ENCODE assay signal across 1 cellular context in the genomic region with DNA sequence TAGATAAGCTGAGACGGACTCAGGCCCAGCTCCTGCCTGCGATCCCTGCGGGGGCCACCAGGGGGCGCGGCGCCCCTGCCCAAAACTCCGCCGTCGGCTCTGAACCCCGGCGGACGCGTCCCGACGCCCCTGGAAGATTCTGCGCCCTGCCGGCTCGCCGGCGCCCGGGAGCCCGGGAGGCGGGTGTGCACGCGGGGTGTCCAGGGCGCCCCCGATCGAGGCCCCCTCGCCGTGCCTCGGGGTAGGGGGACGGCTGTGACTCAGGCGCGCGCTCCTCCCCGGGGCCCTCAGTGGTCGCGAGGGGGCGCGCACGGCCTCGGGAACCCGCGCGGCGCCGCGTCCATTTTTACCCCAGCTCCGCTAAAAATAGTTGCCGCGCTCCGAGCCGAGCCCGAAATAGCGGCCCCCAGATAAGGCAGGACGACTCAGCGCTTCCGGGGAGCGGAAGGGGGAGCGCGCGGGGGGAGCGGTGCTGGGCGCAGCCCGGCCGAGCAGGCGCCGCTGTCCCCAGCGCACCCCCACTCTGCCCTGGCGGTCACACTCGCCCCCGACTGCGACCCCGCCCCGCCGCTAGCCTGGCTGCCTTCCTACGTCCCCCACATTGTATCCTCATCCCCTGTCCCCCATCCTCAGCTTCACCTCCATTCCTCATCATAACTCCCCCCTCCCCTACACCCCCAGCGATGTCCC.
TF ChIP-seq lines count a peak whose summit lies in the region.

No MANE protein-coding gene starts in this region.

TF ChIP-seq in K562, 482 proteins besides CTCF, POLR2A, EP300 and RAD21 (continues in another document):
- TF ChIP-seq ZFX (CRISPR knock-in tag; IDR thresholded peaks at IDR 0.05) (peak; percentile 82), NCOA1 (IDR thresholded peaks at IDR 0.05; ENCODE audit: low read depth) (peak; percentile 59; the same call in 1 of the 2 replicates), EWSR1 (IDR thresholded peaks at IDR 0.05; ENCODE audit: borderline replicate concordance, low read depth, partially characterized antibody) (no peak), FOXM1 (IDR thresholded peaks at IDR 0.05; ENCODE audit: low read depth) (no peak), FOXM1 (CRISPR knock-in tag; IDR thresholded peaks at IDR 0.05; ENCODE audit: low read depth) (0 out of 2 replicates have a peak, but pooled peaks have one; percentile 58), XRCC4 (IDR thresholded peaks at IDR 0.05; ENCODE audit: extremely low read depth, insufficient read depth, insufficient read length) (no peak), SLC30A9 (CRISPR knock-in tag; IDR thresholded peaks at IDR 0.05) (no peak), C11orf30 (IDR thresholded peaks at IDR 0.05; ENCODE audit: low read depth) (peak; percentile 68), PCBP1 (IDR thresholded peaks at IDR 0.05; ENCODE audit: low read depth, low read length, poor library complexity, severe bottlenecking) (peak; percentile 93), SMAD4 (CRISPR knock-in tag; conservative IDR thresholded peaks at IDR 0.05) (peak; percentile 99), NR2F6 (CRISPR knock-in tag; IDR thresholded peaks at IDR 0.05) (no peak), KLF10 (CRISPR knock-in tag; IDR thresholded peaks at IDR 0.05) (no peak), NFRKB (IDR thresholded peaks at IDR 0.05; ENCODE audit: low read depth) (no peak), GATA2 (CRISPR knock-in tag; IDR thresholded peaks at IDR 0.05) (no peak), TEAD1 (CRISPR knock-in tag; IDR thresholded peaks at IDR 0.05) (peak; percentile 32 to 55; a peak in 3 of 4 replicates), LEF1 (IDR thresholded peaks at IDR 0.05) (no peak), ZNF785 (CRISPR knock-in tag; IDR thresholded peaks at IDR 0.05) (no peak), TAF9B (IDR thresholded peaks at IDR 0.05; ENCODE audit: partially characterized antibody) (no peak), HDAC3 (IDR thresholded peaks at IDR 0.05; ENCODE audit: borderline replicate concordance, partially characterized antibody) (peak; percentile 74), CCAR2 (IDR thresholded peaks at IDR 0.05; ENCODE audit: low read depth, low read length) (no peak), SPI1 (IDR thresholded peaks at IDR 0.05; ENCODE audit: borderline replicate concordance, low read depth, low read length) (no peak), ZC3H8 (IDR thresholded peaks at IDR 0.05) (no peak), CBFA2T2 (conservative IDR thresholded peaks at IDR 0.05) (no peak), MCM2 (IDR thresholded peaks at IDR 0.05; ENCODE audit: low read depth) (no peak), TAF15 (IDR thresholded peaks at IDR 0.05; ENCODE audit: low read depth, low read length) (no peak), GTF2E2 (tag; IDR thresholded peaks at IDR 0.05) (0 out of 2 replicates have a peak, but pooled peaks have one; percentile 52), ZNF507 (tag; conservative IDR thresholded peaks at IDR 0.05) (no peak), ZNF766 (CRISPR knock-in tag; conservative IDR thresholded peaks at IDR 0.05) (peak; percentile 73; the same call in 1 of the 2 replicates), CHCHD3 (CRISPR knock-in tag; IDR thresholded peaks at IDR 0.05) (no peak), ZNF133 (CRISPR knock-in tag; IDR thresholded peaks at IDR 0.05) (no peak), NFE2 (IDR thresholded peaks at IDR 0.05; ENCODE audit: low read depth) (peak; percentile 76), CXXC5 (CRISPR knock-in tag; IDR thresholded peaks at IDR 0.05) (peak; percentile 99), ZNF644 (tag; IDR thresholded peaks at IDR 0.05; ENCODE audit: low read depth) (no peak), ZNF174 (CRISPR knock-in tag; IDR thresholded peaks at IDR 0.05) (no peak), RBBP5 (IDR thresholded peaks at IDR 0.05; ENCODE audit: borderline replicate concordance, insufficient read depth, low read length, poor library complexity, severe bottlenecking) (peak; percentile 39), SMC3 (conservative IDR thresholded peaks at IDR 0.05; ENCODE audit: insufficient read depth, low read depth, low read length) (peak; percentile 80), GTF2F1 (IDR thresholded peaks at IDR 0.05; ENCODE audit: low read depth, low read length) (no peak), ELF2 (CRISPR knock-in tag; IDR thresholded peaks at IDR 0.05) (0 out of 2 replicates have a peak, but pooled peaks have one; percentile 57), TFAM (CRISPR knock-in tag; conservative IDR thresholded peaks at IDR 0.05) (no peak), ZNF780A (CRISPR knock-in tag; IDR thresholded peaks at IDR 0.05) (no peak), BHLHE40 (IDR thresholded peaks at IDR 0.05; ENCODE audit: low read length) (peak; percentile 54; the same call in 1 of the 2 replicates), HMG20A (CRISPR knock-in tag; conservative IDR thresholded peaks at IDR 0.05) (no peak), ZNF77 (CRISPR knock-in tag; IDR thresholded peaks at IDR 0.05) (no peak), CBX1 (IDR thresholded peaks at IDR 0.05; ENCODE audit: low read depth) (peak; percentile 86), SRSF1 (IDR thresholded peaks at IDR 0.05; ENCODE audit: low read depth, low read length) (no peak), CBFA2T3 (IDR thresholded peaks at IDR 0.05) (peak; percentile 50)
- TF ChIP-seq, protein P1, sequence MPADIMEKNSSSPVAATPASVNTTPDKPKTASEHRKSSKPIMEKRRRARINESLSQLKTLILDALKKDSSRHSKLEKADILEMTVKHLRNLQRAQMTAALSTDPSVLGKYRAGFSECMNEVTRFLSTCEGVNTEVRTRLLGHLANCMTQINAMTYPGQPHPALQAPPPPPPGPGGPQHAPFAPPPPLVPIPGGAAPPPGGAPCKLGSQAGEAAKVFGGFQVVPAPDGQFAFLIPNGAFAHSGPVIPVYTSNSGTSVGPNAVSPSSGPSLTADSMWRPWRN (IDR thresholded peaks at IDR 0.05; ENCODE audit: low read depth) = no peak
- TF ChIP-seq, protein P2, sequence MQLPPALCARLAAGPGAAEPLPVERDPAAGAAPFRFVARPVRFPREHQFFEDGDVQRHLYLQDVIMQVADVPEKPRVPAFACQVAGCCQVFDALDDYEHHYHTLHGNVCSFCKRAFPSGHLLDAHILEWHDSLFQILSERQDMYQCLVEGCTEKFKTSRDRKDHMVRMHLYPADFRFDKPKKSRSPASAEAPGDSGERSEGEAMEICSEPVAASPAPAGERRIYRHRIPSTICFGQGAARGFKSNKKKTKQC (CRISPR knock-in tag; IDR thresholded peaks at IDR 0.05) = peak; percentile 50; the same call in 1 of the 2 replicates
- TF ChIP-seq, protein P3, sequence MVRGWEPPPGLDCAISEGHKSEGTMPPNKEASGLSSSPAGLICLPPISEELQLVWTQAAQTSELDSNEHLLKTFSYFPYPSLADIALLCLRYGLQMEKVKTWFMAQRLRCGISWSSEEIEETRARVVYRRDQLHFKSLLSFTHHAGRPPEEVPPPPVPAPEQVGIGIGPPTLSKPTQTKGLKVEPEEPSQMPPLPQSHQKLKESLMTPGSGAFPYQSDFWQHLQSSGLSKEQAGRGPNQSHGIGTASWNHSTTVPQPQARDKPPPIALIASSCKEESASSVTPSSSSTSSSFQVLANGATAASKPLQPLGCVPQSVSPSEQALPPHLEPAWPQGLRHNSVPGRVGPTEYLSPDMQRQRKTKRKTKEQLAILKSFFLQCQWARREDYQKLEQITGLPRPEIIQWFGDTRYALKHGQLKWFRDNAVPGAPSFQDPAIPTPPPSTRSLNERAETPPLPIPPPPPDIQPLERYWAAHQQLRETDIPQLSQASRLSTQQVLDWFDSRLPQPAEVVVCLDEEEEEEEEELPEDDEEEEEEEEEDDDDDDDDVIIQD (CRISPR knock-in tag; IDR thresholded peaks at IDR 0.05) = peak; percentile 11; the same call in 1 of the 2 replicates
- TF ChIP-seq, protein P4, sequence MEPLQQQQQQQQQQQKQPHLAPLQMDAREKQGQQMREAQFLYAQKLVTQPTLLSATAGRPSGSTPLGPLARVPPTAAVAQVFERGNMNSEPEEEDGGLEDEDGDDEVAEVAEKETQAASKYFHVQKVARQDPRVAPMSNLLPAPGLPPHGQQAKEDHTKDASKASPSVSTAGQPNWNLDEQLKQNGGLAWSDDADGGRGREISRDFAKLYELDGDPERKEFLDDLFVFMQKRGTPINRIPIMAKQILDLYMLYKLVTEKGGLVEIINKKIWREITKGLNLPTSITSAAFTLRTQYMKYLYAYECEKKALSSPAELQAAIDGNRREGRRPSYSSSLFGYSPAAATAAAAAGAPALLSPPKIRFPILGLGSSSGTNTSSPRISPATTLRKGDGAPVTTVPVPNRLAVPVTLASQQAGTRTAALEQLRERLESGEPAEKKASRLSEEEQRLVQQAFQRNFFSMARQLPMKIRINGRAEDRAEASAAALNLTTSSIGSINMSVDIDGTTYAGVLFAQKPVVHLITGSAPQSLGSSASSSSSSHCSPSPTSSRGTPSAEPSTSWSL (CRISPR knock-in tag; IDR thresholded peaks at IDR 0.05; ENCODE audit: borderline replicate concordance) = no peak
- TF ChIP-seq, protein P5, sequence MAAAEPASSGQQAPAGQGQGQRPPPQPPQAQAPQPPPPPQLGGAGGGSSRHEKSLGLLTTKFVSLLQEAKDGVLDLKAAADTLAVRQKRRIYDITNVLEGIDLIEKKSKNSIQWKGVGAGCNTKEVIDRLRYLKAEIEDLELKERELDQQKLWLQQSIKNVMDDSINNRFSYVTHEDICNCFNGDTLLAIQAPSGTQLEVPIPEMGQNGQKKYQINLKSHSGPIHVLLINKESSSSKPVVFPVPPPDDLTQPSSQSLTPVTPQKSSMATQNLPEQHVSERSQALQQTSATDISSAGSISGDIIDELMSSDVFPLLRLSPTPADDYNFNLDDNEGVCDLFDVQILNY (CRISPR knock-in tag; IDR thresholded peaks at IDR 0.05) = no peak
- TF ChIP-seq, protein P6, sequence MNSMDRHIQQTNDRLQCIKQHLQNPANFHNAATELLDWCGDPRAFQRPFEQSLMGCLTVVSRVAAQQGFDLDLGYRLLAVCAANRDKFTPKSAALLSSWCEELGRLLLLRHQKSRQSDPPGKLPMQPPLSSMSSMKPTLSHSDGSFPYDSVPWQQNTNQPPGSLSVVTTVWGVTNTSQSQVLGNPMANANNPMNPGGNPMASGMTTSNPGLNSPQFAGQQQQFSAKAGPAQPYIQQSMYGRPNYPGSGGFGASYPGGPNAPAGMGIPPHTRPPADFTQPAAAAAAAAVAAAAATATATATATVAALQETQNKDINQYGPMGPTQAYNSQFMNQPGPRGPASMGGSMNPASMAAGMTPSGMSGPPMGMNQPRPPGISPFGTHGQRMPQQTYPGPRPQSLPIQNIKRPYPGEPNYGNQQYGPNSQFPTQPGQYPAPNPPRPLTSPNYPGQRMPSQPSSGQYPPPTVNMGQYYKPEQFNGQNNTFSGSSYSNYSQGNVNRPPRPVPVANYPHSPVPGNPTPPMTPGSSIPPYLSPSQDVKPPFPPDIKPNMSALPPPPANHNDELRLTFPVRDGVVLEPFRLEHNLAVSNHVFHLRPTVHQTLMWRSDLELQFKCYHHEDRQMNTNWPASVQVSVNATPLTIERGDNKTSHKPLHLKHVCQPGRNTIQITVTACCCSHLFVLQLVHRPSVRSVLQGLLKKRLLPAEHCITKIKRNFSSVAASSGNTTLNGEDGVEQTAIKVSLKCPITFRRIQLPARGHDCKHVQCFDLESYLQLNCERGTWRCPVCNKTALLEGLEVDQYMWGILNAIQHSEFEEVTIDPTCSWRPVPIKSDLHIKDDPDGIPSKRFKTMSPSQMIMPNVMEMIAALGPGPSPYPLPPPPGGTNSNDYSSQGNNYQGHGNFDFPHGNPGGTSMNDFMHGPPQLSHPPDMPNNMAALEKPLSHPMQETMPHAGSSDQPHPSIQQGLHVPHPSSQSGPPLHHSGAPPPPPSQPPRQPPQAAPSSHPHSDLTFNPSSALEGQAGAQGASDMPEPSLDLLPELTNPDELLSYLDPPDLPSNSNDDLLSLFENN (IDR thresholded peaks at IDR 0.05; ENCODE audit: low read depth in 2 of 2, low read length in 2 of 2) = peak in 1 of 2 experiments; percentile 77; a peak in 2 of 4 replicates
- TF ChIP-seq, protein P7, sequence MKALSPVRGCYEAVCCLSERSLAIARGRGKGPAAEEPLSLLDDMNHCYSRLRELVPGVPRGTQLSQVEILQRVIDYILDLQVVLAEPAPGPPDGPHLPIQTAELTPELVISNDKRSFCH (CRISPR knock-in tag; IDR thresholded peaks at IDR 0.05) = no peak
- TF ChIP-seq, protein P7 (tag; IDR thresholded peaks at IDR 0.05) = peak; percentile 91
- TF ChIP-seq, protein P8, sequence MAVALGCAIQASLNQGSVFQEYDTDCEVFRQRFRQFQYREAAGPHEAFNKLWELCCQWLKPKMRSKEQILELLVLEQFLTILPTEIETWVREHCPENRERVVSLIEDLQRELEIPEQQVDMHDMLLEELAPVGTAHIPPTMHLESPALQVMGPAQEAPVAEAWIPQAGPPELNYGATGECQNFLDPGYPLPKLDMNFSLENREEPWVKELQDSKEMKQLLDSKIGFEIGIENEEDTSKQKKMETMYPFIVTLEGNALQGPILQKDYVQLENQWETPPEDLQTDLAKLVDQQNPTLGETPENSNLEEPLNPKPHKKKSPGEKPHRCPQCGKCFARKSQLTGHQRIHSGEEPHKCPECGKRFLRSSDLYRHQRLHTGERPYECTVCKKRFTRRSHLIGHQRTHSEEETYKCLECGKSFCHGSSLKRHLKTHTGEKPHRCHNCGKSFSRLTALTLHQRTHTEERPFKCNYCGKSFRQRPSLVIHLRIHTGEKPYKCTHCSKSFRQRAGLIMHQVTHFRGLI (CRISPR knock-in tag; IDR thresholded peaks at IDR 0.05) = no peak
- TF ChIP-seq, protein P9, sequence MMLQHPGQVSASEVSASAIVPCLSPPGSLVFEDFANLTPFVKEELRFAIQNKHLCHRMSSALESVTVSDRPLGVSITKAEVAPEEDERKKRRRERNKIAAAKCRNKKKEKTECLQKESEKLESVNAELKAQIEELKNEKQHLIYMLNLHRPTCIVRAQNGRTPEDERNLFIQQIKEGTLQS (IDR thresholded peaks at IDR 0.05) = peak; percentile 57; the same call in 1 of the 2 replicates
- TF ChIP-seq, protein P9 (CRISPR knock-in tag; conservative IDR thresholded peaks at IDR 0.05) = 0 out of 2 replicates have a peak, but pooled peaks have one; percentile 41
- TF ChIP-seq, protein P10, sequence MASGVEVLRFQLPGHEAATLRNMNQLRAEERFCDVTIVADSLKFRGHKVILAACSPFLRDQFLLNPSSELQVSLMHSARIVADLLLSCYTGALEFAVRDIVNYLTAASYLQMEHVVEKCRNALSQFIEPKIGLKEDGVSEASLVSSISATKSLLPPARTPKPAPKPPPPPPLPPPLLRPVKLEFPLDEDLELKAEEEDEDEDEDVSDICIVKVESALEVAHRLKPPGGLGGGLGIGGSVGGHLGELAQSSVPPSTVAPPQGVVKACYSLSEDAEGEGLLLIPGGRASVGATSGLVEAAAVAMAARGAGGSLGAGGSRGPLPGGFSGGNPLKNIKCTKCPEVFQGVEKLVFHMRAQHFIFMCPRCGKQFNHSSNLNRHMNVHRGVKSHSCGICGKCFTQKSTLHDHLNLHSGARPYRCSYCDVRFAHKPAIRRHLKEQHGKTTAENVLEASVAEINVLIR (CRISPR knock-in tag; IDR thresholded peaks at IDR 0.05) = no peak
